In genomic region chr11:114166897-114167323, GRCh38 we compare ENCODE assay signal across 8 cellular contexts.
DNase-seq lines count a peak whose midpoint lies in the region; ATAC-seq and TF ChIP-seq lines count a peak whose summit lies in the region.

No MANE protein-coding gene starts in this region.

- H3K4me3 ChIP-seq in CD8-positive, alpha-beta memory T cell (ENCODE audit: low read length): peak overlapping the region; percentile 19
- no peak overlapping the region for H3K4me3 ChIP-seq in osteoblast (ENCODE audit: insufficient read depth, low read length)

- H3K9me3 Mint-ChIP-seq in CD8-positive, alpha-beta memory T cell: no peaks in the 10 kb centered on the region
- no peaks in the 10 kb centered on the region for H3K9me3 Mint-ChIP-seq in T-helper 1 cell treated with Interleukin-12 subunit alpha and Interleukin-12 subunit beta and Interleukin-4 antibody, amounts not matched to agents 30 μg/mL and 1 μg/mL, for 36 hours

- no peak overlapping the region for H3K27ac ChIP-seq in CD8-positive, alpha-beta memory T cell (ENCODE audit: low read depth, low read length)
- no peak overlapping the region for H3K27ac ChIP-seq in osteoblast (ENCODE audit: low read depth, low read length)

- peak overlapping the region; percentile 33 to 89 (median 57) for H3K4me3 Mint-ChIP-seq in CD8-positive, alpha-beta memory T cell
- peak overlapping the region; percentile 41 for H3K4me3 Mint-ChIP-seq in T-helper 1 cell treated with Interleukin-12 subunit alpha and Interleukin-12 subunit beta and Interleukin-4 antibody, amounts not matched to agents 30 μg/mL and 1 μg/mL, for 36 hours

- H3K27me3 Mint-ChIP-seq in CD8-positive, alpha-beta memory T cell: peaks cover 0 to 2% of the 10 kb centered on the region in 2 donors
- no peaks in the 10 kb centered on the region for H3K27me3 Mint-ChIP-seq in T-helper 1 cell treated with Interleukin-12 subunit alpha and Interleukin-12 subunit beta and Interleukin-4 antibody, amounts not matched to agents 30 μg/mL and 1 μg/mL, for 36 hours (ENCODE audit: low read depth)

- H4K20me1 ChIP-seq in osteoblast (ENCODE audit: insufficient read depth, low read length): peaks cover 5% of the 10 kb centered on the region

- H3K4me1 Mint-ChIP-seq in CD8-positive, alpha-beta memory T cell: peaks cover 91 to 99% (median 94%) of the 10 kb centered on the region in 3 donors
- peaks cover 43% of the 10 kb centered on the region for H3K4me1 Mint-ChIP-seq in T-helper 1 cell treated with Interleukin-12 subunit alpha and Interleukin-12 subunit beta and Interleukin-4 antibody, amounts not matched to agents 30 μg/mL and 1 μg/mL, for 36 hours (ENCODE audit: low read depth)

- peak overlapping the region; percentile 52 for H3K4me2 ChIP-seq in osteoblast (ENCODE audit: insufficient read depth, low read length)

- no peaks in the 10 kb centered on the region for H3K79me2 ChIP-seq in osteoblast (ENCODE audit: insufficient read depth, low read length)

- POLR2A ChIA-PET in CD8-positive, alpha-beta memory T cell (lab: Charles Lee): interaction anchor here (0.7 to 2.5 kb wide), 6 partner anchors 14 to 65 kb away, joined by 3 to 16 read pairs (median 5); no protein-coding TSS in a partner anchor

- peak overlapping the region; percentile 43 to 91 (median 86) for H3K27ac Mint-ChIP-seq in CD8-positive, alpha-beta memory T cell
- peak overlapping the region; percentile 69 for H3K27ac Mint-ChIP-seq in T-helper 1 cell treated with Interleukin-12 subunit alpha and Interleukin-12 subunit beta and Interleukin-4 antibody, amounts not matched to agents 30 μg/mL and 1 μg/mL, for 36 hours

- H2AFZ ChIP-seq in osteoblast (ENCODE audit: low read length): no peak overlapping the region

- peak in 3 of 5 donors; percentile 30 to 63 (median 54) for DNase-seq in CD8-positive, alpha-beta memory T cell
- DNase-seq in MV-4-11 (lab: John Stamatoyannopoulos, UW) (peak; percentile 92), osteoblast (ENCODE audit: insufficient read length, low spot score, missing footprints) (peak; percentile 89), NCI-H82 treated with DMSO at 0.1 percent for 48 hours (lab: John Stamatoyannopoulos, UW; ENCODE audit: unreplicated experiment) (no peak)

- ATAC-seq in esophagus mucosa (peak; percentile 26), GM18909 (IDR thresholded peaks at IDR 0.05; ENCODE audit: poor library complexity, unreplicated experiment) (no peak), GM19328 (IDR thresholded peaks at IDR 0.05; ENCODE audit: unreplicated experiment) (no peak)

- H3K9me3 ChIP-seq in CD8-positive, alpha-beta memory T cell (ENCODE audit: low read length): no peaks in the 10 kb centered on the region
- H3K9me3 ChIP-seq in osteoblast (ENCODE audit: low read depth, low read length): no peaks in the 10 kb centered on the region

- CTCF ChIA-PET in CD8-positive, alpha-beta memory T cell (lab: Charles Lee): interaction anchor here (0.7 to 4.9 kb wide), 7 partner anchors 13 to 107 kb away, joined by 3 to 19 read pairs (median 4); no protein-coding TSS in a partner anchor

- no peaks in the 10 kb centered on the region for H3K27me3 ChIP-seq in CD8-positive, alpha-beta memory T cell (ENCODE audit: insufficient read depth, low read length, poor library complexity, severe bottlenecking)
- peaks cover 81% of the 10 kb centered on the region for H3K27me3 ChIP-seq in osteoblast (ENCODE audit: insufficient read depth, low read length)

- no peaks in the 10 kb centered on the region for H3K36me3 ChIP-seq in CD8-positive, alpha-beta memory T cell (ENCODE audit: insufficient read depth, low read length)
- H3K36me3 ChIP-seq in osteoblast (ENCODE audit: insufficient read depth, low read length): no peaks in the 10 kb centered on the region

- no peak for TF ChIP-seq CTCF in osteoblast (IDR thresholded peaks at IDR 0.05; ENCODE audit: extremely low read depth, low read depth, low read length)

- peaks cover 79% of the 10 kb centered on the region for H3K4me1 ChIP-seq in CD8-positive, alpha-beta memory T cell (ENCODE audit: insufficient read depth, low read length)
- peaks cover 31% of the 10 kb centered on the region for H3K4me1 ChIP-seq in osteoblast (ENCODE audit: insufficient read depth, low read length)

- no peaks in the 10 kb centered on the region for H3K36me3 Mint-ChIP-seq in CD8-positive, alpha-beta memory T cell
- no peaks in the 10 kb centered on the region for H3K36me3 Mint-ChIP-seq in T-helper 1 cell treated with Interleukin-12 subunit alpha and Interleukin-12 subunit beta and Interleukin-4 antibody, amounts not matched to agents 30 μg/mL and 1 μg/mL, for 36 hours (ENCODE audit: low read depth)
